ENCODE assay signal across 9 cellular contexts in genomic region chr19:4058696-4059492, GRCh38. TPM values are rescaled to one million over a fixed set of nuclear protein-coding genes. Genes with fewer than 3 reads are reported as not detected.
A peak's percentile ranks its signal among the peaks of the same experiment; 100 is the strongest.
DNase-seq lines count a peak whose midpoint lies in the region; ATAC-seq and TF ChIP-seq lines count a peak whose summit lies in the region.
"Had no signal": no experiment of that assay in that cellular context is flagged by ENCODE, and none has a peak within 500 bp of the region (broad histone marks: within the 10 kb centered on the region; RNA-seq: fewer than 3 reads in every experiment).

No MANE protein-coding gene starts in this region.

- H3K9me3 Mint-ChIP-seq in activated CD8-positive, alpha-beta memory T cell treated with anti-CD3 and anti-CD28 coated beads, Interleukin-2, amount 10 ng/mL, durations not matched to agents 7 days and 5 days (ENCODE audit: low read depth), result no peaks in the 10 kb centered on the region
- H3K9me3 Mint-ChIP-seq in dendritic cell treated with granulocyte-macrophage colony-stimulating factor and Interleukin-4, amounts not matched to agents 40 ng/mL and 50 ng/mL, for 4 days, result no peaks in the 10 kb centered on the region

- TF ChIP-seq EP300 in upper lobe of left lung (IDR thresholded peaks at IDR 0.05), result no peak

- H3K4me3 Mint-ChIP-seq in activated CD8-positive, alpha-beta memory T cell treated with anti-CD3 and anti-CD28 coated beads, Interleukin-2, amount 10 ng/mL, durations not matched to agents 7 days and 5 days, result peak overlapping the region; percentile 75
- peak overlapping the region; percentile 68 for H3K4me3 Mint-ChIP-seq in dendritic cell treated with granulocyte-macrophage colony-stimulating factor and Interleukin-4, amounts not matched to agents 40 ng/mL and 50 ng/mL, for 4 days

- H3K4me3 ChIP-seq in upper lobe of left lung, result peak overlapping the region in 3 of 4 donors; percentile 10 to 50 (median 25)

- no peak for TF ChIP-seq CTCF in upper lobe of left lung (IDR thresholded peaks at IDR 0.05)

- CTCF ChIA-PET in activated CD8-positive, alpha-beta memory T cell treated with anti-CD3 and anti-CD28 coated beads, Interleukin-2, amount 10 ng/mL, durations not matched to agents 7 days and 5 days (lab: Charles Lee), result interaction anchor here (0.8 to 1.5 kb wide), 4 partner anchors 39 to 81 kb away, joined by 3 to 8 read pairs (median 4); partner anchors contain the start of gene EEF2

- H3K4me1 ChIP-seq in upper lobe of left lung, result peaks cover 63 to 83% (median 68%) of the 10 kb centered on the region in 4 donors

- H3K27ac Mint-ChIP-seq in activated CD8-positive, alpha-beta memory T cell treated with anti-CD3 and anti-CD28 coated beads, Interleukin-2, amount 10 ng/mL, durations not matched to agents 7 days and 5 days, result peak overlapping the region; percentile 76
- H3K27ac Mint-ChIP-seq in dendritic cell treated with granulocyte-macrophage colony-stimulating factor and Interleukin-4, amounts not matched to agents 40 ng/mL and 50 ng/mL, for 4 days, result peak overlapping the region; percentile 84

- no peaks in the 10 kb centered on the region for H3K9me3 ChIP-seq in upper lobe of left lung

- H3K27me3 Mint-ChIP-seq in activated CD8-positive, alpha-beta memory T cell treated with anti-CD3 and anti-CD28 coated beads, Interleukin-2, amount 10 ng/mL, durations not matched to agents 7 days and 5 days, result no peaks in the 10 kb centered on the region
- no peaks in the 10 kb centered on the region for H3K27me3 Mint-ChIP-seq in dendritic cell treated with granulocyte-macrophage colony-stimulating factor and Interleukin-4, amounts not matched to agents 40 ng/mL and 50 ng/mL, for 4 days

- H3K4me1 Mint-ChIP-seq in activated CD8-positive, alpha-beta memory T cell treated with anti-CD3 and anti-CD28 coated beads, Interleukin-2, amount 10 ng/mL, durations not matched to agents 7 days and 5 days, result peaks cover 56% of the 10 kb centered on the region
- peaks cover 82% of the 10 kb centered on the region for H3K4me1 Mint-ChIP-seq in dendritic cell treated with granulocyte-macrophage colony-stimulating factor and Interleukin-4, amounts not matched to agents 40 ng/mL and 50 ng/mL, for 4 days (ENCODE audit: low read depth)

- H3K36me3 Mint-ChIP-seq in activated CD8-positive, alpha-beta memory T cell treated with anti-CD3 and anti-CD28 coated beads, Interleukin-2, amount 10 ng/mL, durations not matched to agents 7 days and 5 days, result peaks cover 26% of the 10 kb centered on the region
- peaks cover 66% of the 10 kb centered on the region for H3K36me3 Mint-ChIP-seq in dendritic cell treated with granulocyte-macrophage colony-stimulating factor and Interleukin-4, amounts not matched to agents 40 ng/mL and 50 ng/mL, for 4 days (ENCODE audit: low read depth)

- no peak for ATAC-seq in activated CD8-positive, alpha-beta memory T cell treated with anti-CD3 and anti-CD28 coated beads, Interleukin-2, amount 10 ng/mL, durations not matched to agents 7 days and 5 days
- peak in 1 of 2 donors; percentile 3 for ATAC-seq in upper lobe of left lung (ENCODE audit: low FRiP score in 2 of 2)

- no peak for TF ChIP-seq POLR2A in upper lobe of left lung (IDR thresholded peaks at IDR 0.05)

- peak overlapping the region; percentile 91 to 98 (median 96) for H3K27ac ChIP-seq in upper lobe of left lung
- H3K27ac ChIP-seq: C4-2B had no signal

- peaks cover 6 to 27% (median 18%) of the 10 kb centered on the region in 4 donors for H3K36me3 ChIP-seq in upper lobe of left lung

- no peak for DNase-seq in activated CD8-positive, alpha-beta memory T cell treated with anti-CD3 and anti-CD28 coated beads, Interleukin-2, amount 10 ng/mL, durations not matched to agents 7 days and 5 days
- no peak for DNase-seq in activated CD8-positive, alpha-beta memory T cell treated with anti-CD3 and anti-CD28 coated beads for 24 hours
- DNase-seq in midbrain (lab: John Stamatoyannopoulos, UW) (peak; percentile 83), upper lobe of left lung (peak in 1 of 2 donors; percentile 86), DMS153 (lab: John Stamatoyannopoulos, UW) (no peak), cortex of kidney (lab: John Stamatoyannopoulos, UW) (no peak)
- no peak for DNase-seq in activated effector memory CD4-positive, alpha-beta T cell treated with Interleukin-2 at 50 U/mL for 16 hours

- intact Hi-C loops in dendritic cell treated with granulocyte-macrophage colony-stimulating factor and Interleukin-4, amounts not matched to agents 40 ng/mL and 50 ng/mL, for 4 days (cut with micrococcal nuclease), result loop anchor here (10.0 kb wide), 1 partner anchor 126 kb away; the partner anchor contains the start of genes ANKRD24 and SIRT6

- WGBS in upper lobe of left lung, 2 donors, result 0 to 46% methylated on average over 1 to 20 of the region's 32 CpGs

- no peaks in the 10 kb centered on the region for H3K27me3 ChIP-seq in upper lobe of left lung

RNA-seq across cellular contexts. Expression of gene ZBTB7A, which starts 7.8 kb away (rescaled TPM):
- 10 to 100 TPM; 67.4 to 72.6 TPM for total RNA-seq in activated CD8-positive, alpha-beta memory T cell treated with anti-CD3 and anti-CD28 coated beads, Interleukin-2, amount 10 ng/mL, durations not matched to agents 7 days and 5 days
- 100 to 1,000 TPM in 1 of 6 donors, 10 to 100 TPM in 5; 54.1 to 131 (median 72.6) TPM for total RNA-seq in upper lobe of left lung

RNA-seq across cellular contexts. Expression of gene PIAS4, which starts 51.4 kb away (rescaled TPM):
- 10 to 100 TPM; 34.0 to 39.4 TPM for total RNA-seq in activated CD8-positive, alpha-beta memory T cell treated with anti-CD3 and anti-CD28 coated beads, Interleukin-2, amount 10 ng/mL, durations not matched to agents 7 days and 5 days
- 10 to 100 TPM; 13.7 to 53.4 (median 21.9) TPM for total RNA-seq in upper lobe of left lung
